1 cellular context compared by ENCODE assay signal in genomic region chr21:36319767-36320420, GRCh38.
TF ChIP-seq lines count a peak whose summit lies in the region.

Gene MORC3 (plus strand): TSS chr21:36320197. CDS start chr21:36320265, 68 bp downstream.

TF ChIP-seq in SK-N-SH, 30 proteins besides CTCF, POLR2A, EP300 and RAD21 (continued from another document):
- TF ChIP-seq REST (IDR thresholded peaks at IDR 0.05; ENCODE audit: low read depth, low read length) (peak; percentile 10; the same call in 1 of the 2 replicates), RFX5 (IDR thresholded peaks at IDR 0.05; ENCODE audit: low read length) (no peak), POLR2AphosphoS5 (IDR thresholded peaks at IDR 0.05; ENCODE audit: low read depth, low read length) (peak; percentile 92), MEF2A (IDR thresholded peaks at IDR 0.05; ENCODE audit: borderline replicate concordance, low read depth) (no peak), MXI1 (IDR thresholded peaks at IDR 0.05; ENCODE audit: low read depth, low read length) (peak; percentile 2; the same call in 1 of the 2 replicates), SMC3 (IDR thresholded peaks at IDR 0.05; ENCODE audit: low read depth, low read length) (no peak), RXRA (IDR thresholded peaks at IDR 0.05; ENCODE audit: borderline replicate concordance, low read depth) (no peak), SIN3A (IDR thresholded peaks at IDR 0.05; ENCODE audit: borderline replicate concordance, low read depth, low read length) (peak; percentile 47; the same call in 1 of the 2 replicates), TAF1 (IDR thresholded peaks at IDR 0.05; ENCODE audit: borderline replicate concordance, low read depth, low read length) (peak; percentile 96), TEAD4 (IDR thresholded peaks at IDR 0.05; ENCODE audit: borderline replicate concordance, insufficient read depth) (no peak), MAX (IDR thresholded peaks at IDR 0.05; ENCODE audit: low read depth) (peak; percentile 91), USF2 (IDR thresholded peaks at IDR 0.05; ENCODE audit: borderline replicate concordance, low read depth, low read length) (no peak), JUND (IDR thresholded peaks at IDR 0.05) (no peak; the same call in 1 of the 2 replicates), YY1 (IDR thresholded peaks at IDR 0.05; ENCODE audit: low read depth) (peak; percentile 88), ZBTB33 (IDR thresholded peaks at IDR 0.05; ENCODE audit: borderline replicate concordance, low read depth) (no peak)
